In the genomic region with DNA sequence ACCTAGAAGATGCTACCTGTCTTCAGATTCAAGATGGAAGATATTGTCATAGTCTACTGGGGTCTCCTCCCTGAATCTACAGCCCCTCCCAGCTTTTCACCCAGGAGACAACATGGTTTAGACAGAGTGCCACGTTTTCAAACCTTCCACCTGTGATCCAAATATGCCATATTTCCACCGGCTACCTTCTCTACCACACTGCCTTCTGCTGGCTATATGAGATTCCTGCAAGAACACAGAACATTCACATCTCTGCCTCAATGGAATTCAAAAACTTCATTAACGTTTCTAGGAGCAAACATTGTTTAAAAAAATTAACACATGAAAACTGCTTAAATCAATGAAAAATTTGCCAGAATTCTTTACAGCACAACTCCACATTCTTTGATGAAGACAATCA, we compare ENCODE assay signal across 2 cellular contexts.
TF ChIP-seq lines count a peak whose summit lies in the region.

No MANE protein-coding gene starts in this region.

TF ChIP-seq in SK-N-SH, 30 proteins besides CTCF, POLR2A, EP300 and RAD21 (continued from another document):
- TF ChIP-seq, protein P1, sequence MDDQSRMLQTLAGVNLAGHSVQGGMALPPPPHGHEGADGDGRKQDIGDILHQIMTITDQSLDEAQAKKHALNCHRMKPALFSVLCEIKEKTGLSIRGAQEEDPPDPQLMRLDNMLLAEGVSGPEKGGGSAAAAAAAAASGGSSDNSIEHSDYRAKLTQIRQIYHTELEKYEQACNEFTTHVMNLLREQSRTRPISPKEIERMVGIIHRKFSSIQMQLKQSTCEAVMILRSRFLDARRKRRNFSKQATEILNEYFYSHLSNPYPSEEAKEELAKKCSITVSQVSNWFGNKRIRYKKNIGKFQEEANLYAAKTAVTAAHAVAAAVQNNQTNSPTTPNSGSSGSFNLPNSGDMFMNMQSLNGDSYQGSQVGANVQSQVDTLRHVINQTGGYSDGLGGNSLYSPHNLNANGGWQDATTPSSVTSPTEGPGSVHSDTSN (IDR thresholded peaks at IDR 0.05): no peak
- TF ChIP-seq MEF2A (IDR thresholded peaks at IDR 0.05; ENCODE audit: borderline replicate concordance, low read depth): no peak
- TF ChIP-seq, protein P2, sequence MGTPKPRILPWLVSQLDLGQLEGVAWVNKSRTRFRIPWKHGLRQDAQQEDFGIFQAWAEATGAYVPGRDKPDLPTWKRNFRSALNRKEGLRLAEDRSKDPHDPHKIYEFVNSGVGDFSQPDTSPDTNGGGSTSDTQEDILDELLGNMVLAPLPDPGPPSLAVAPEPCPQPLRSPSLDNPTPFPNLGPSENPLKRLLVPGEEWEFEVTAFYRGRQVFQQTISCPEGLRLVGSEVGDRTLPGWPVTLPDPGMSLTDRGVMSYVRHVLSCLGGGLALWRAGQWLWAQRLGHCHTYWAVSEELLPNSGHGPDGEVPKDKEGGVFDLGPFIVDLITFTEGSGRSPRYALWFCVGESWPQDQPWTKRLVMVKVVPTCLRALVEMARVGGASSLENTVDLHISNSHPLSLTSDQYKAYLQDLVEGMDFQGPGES (IDR thresholded peaks at IDR 0.05; ENCODE audit: low read depth, low read length): no peak
- TF ChIP-seq, protein P3, sequence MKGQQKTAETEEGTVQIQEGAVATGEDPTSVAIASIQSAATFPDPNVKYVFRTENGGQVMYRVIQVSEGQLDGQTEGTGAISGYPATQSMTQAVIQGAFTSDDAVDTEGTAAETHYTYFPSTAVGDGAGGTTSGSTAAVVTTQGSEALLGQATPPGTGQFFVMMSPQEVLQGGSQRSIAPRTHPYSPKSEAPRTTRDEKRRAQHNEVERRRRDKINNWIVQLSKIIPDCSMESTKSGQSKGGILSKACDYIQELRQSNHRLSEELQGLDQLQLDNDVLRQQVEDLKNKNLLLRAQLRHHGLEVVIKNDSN (IDR thresholded peaks at IDR 0.05; ENCODE audit: borderline replicate concordance, low read depth): no peak
- TF ChIP-seq, protein P4, sequence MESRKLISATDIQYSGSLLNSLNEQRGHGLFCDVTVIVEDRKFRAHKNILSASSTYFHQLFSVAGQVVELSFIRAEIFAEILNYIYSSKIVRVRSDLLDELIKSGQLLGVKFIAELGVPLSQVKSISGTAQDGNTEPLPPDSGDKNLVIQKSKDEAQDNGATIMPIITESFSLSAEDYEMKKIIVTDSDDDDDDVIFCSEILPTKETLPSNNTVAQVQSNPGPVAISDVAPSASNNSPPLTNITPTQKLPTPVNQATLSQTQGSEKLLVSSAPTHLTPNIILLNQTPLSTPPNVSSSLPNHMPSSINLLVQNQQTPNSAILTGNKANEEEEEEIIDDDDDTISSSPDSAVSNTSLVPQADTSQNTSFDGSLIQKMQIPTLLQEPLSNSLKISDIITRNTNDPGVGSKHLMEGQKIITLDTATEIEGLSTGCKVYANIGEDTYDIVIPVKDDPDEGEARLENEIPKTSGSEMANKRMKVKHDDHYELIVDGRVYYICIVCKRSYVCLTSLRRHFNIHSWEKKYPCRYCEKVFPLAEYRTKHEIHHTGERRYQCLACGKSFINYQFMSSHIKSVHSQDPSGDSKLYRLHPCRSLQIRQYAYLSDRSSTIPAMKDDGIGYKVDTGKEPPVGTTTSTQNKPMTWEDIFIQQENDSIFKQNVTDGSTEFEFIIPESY (IDR thresholded peaks at IDR 0.05; ENCODE audit: borderline replicate concordance, low read depth): no peak
- no peak for TF ChIP-seq FOXJ3 (CRISPR knock-in tag; IDR thresholded peaks at IDR 0.05)
- TF ChIP-seq SIN3A (IDR thresholded peaks at IDR 0.05; ENCODE audit: borderline replicate concordance, low read depth, low read length): no peak
- no peak for TF ChIP-seq SMC3 (IDR thresholded peaks at IDR 0.05; ENCODE audit: low read depth, low read length)
- no peak for TF ChIP-seq FOSL2 (IDR thresholded peaks at IDR 0.05; ENCODE audit: borderline replicate concordance, low read depth)
- TF ChIP-seq TCF12 (IDR thresholded peaks at IDR 0.05): no peak
- TF ChIP-seq YY1 (IDR thresholded peaks at IDR 0.05; ENCODE audit: low read depth): no peak
- TF ChIP-seq TEAD4 (IDR thresholded peaks at IDR 0.05; ENCODE audit: borderline replicate concordance, insufficient read depth): no peak
- no peak for TF ChIP-seq GATA2 (CRISPR knock-in tag; IDR thresholded peaks at IDR 0.05)
- TF ChIP-seq, protein P5, sequence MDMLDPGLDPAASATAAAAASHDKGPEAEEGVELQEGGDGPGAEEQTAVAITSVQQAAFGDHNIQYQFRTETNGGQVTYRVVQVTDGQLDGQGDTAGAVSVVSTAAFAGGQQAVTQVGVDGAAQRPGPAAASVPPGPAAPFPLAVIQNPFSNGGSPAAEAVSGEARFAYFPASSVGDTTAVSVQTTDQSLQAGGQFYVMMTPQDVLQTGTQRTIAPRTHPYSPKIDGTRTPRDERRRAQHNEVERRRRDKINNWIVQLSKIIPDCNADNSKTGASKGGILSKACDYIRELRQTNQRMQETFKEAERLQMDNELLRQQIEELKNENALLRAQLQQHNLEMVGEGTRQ (IDR thresholded peaks at IDR 0.05; ENCODE audit: borderline replicate concordance, low read depth, low read length): no peak
- no peak for TF ChIP-seq MXI1 (IDR thresholded peaks at IDR 0.05; ENCODE audit: low read depth, low read length)
- TF ChIP-seq, protein P6, sequence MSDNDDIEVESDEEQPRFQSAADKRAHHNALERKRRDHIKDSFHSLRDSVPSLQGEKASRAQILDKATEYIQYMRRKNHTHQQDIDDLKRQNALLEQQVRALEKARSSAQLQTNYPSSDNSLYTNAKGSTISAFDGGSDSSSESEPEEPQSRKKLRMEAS (IDR thresholded peaks at IDR 0.05; ENCODE audit: low read depth): no peak
- no peak for TF ChIP-seq NFIC (IDR thresholded peaks at IDR 0.05; ENCODE audit: borderline replicate concordance)

TF ChIP-seq in SK-N-SH treated with all-trans-retinoic acid at 6 μM for 48 hours, 23 proteins besides CTCF, POLR2A, EP300 and RAD21:
- TF ChIP-seq, protein P7, sequence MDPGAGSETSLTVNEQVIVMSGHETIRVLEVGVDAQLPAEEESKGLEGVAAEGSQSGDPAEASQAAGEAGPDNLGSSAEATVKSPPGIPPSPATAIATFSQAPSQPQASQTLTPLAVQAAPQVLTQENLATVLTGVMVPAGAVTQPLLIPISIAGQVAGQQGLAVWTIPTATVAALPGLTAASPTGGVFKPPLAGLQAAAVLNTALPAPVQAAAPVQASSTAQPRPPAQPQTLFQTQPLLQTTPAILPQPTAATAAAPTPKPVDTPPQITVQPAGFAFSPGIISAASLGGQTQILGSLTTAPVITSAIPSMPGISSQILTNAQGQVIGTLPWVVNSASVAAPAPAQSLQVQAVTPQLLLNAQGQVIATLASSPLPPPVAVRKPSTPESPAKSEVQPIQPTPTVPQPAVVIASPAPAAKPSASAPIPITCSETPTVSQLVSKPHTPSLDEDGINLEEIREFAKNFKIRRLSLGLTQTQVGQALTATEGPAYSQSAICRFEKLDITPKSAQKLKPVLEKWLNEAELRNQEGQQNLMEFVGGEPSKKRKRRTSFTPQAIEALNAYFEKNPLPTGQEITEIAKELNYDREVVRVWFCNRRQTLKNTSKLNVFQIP (CRISPR knock-in tag; IDR thresholded peaks at IDR 0.05; ENCODE audit: borderline replicate concordance, low read depth): no peak
- TF ChIP-seq ZC3H10 (CRISPR knock-in tag; IDR thresholded peaks at IDR 0.05): no peak
- no peak for TF ChIP-seq ZNF565 (CRISPR knock-in tag; conservative IDR thresholded peaks at IDR 0.05; ENCODE audit: low read depth)
- no peak for TF ChIP-seq ARNTL (CRISPR knock-in tag; IDR thresholded peaks at IDR 0.05; ENCODE audit: borderline replicate concordance, low read depth)
- TF ChIP-seq, protein P8, sequence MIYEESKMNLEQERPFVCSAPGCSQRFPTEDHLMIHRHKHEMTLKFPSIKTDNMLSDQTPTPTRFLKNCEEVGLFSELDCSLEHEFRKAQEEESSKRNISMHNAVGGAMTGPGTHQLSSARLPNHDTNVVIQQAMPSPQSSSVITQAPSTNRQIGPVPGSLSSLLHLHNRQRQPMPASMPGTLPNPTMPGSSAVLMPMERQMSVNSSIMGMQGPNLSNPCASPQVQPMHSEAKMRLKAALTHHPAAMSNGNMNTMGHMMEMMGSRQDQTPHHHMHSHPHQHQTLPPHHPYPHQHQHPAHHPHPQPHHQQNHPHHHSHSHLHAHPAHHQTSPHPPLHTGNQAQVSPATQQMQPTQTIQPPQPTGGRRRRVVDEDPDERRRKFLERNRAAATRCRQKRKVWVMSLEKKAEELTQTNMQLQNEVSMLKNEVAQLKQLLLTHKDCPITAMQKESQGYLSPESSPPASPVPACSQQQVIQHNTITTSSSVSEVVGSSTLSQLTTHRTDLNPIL (CRISPR knock-in tag; IDR thresholded peaks at IDR 0.05; ENCODE audit: low read depth): no peak
- TF ChIP-seq, protein P9, sequence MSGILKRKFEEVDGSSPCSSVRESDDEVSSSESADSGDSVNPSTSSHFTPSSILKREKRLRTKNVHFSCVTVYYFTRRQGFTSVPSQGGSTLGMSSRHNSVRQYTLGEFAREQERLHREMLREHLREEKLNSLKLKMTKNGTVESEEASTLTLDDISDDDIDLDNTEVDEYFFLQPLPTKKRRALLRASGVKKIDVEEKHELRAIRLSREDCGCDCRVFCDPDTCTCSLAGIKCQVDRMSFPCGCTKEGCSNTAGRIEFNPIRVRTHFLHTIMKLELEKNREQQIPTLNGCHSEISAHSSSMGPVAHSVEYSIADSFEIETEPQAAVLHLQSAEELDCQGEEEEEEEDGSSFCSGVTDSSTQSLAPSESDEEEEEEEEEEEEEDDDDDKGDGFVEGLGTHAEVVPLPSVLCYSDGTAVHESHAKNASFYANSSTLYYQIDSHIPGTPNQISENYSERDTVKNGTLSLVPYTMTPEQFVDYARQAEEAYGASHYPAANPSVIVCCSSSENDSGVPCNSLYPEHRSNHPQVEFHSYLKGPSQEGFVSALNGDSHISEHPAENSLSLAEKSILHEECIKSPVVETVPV (CRISPR knock-in tag; IDR thresholded peaks at IDR 0.05): no peak
- no peak for TF ChIP-seq ZFP3 (CRISPR knock-in tag; IDR thresholded peaks at IDR 0.05)
- TF ChIP-seq RARB (CRISPR knock-in tag; IDR thresholded peaks at IDR 0.05): no peak
